1 cellular context compared by ENCODE assay signal in genomic region chr19:8307965-8308866, GRCh38.
TF ChIP-seq lines count a peak whose summit lies in the region.

CD320 (minus strand) TSS chr19:8308358; CDS start chr19:8308290, 68 bp downstream.

TF ChIP-seq in HepG2, 621 proteins besides CTCF, POLR2A, EP300 and RAD21 (continued from another document and continues in another):
- TF ChIP-seq AFF4 (CRISPR knock-in tag; IDR thresholded peaks at IDR 0.05), result no peak; the same call in 1 of the 2 replicates
- TF ChIP-seq DRAP1 (CRISPR knock-in tag; IDR thresholded peaks at IDR 0.05), result peak; percentile 90
- TF ChIP-seq ZMAT5 (CRISPR knock-in tag; IDR thresholded peaks at IDR 0.05; ENCODE audit: borderline replicate concordance, low read depth), result no peak; the same call in 1 of the 2 replicates
- peak; percentile 95 for TF ChIP-seq ZNF800 (CRISPR knock-in tag; IDR thresholded peaks at IDR 0.05)
- TF ChIP-seq STAG1 (CRISPR knock-in tag; IDR thresholded peaks at IDR 0.05), result no peak; the same call in 1 of the 2 replicates
- TF ChIP-seq ZNF383 (CRISPR knock-in tag; IDR thresholded peaks at IDR 0.05; ENCODE audit: borderline replicate concordance), result no peak
- no peak for TF ChIP-seq ZFP36 (IDR thresholded peaks at IDR 0.05; ENCODE audit: borderline replicate concordance, low read depth, low read length, partially characterized antibody)
- TF ChIP-seq ZNF136 (CRISPR knock-in tag; IDR thresholded peaks at IDR 0.05; ENCODE audit: low read depth), result peak; percentile 64; the same call in 1 of the 2 replicates
- no peak; the same call in 1 of the 2 replicates for TF ChIP-seq ZNF484 (CRISPR knock-in tag; IDR thresholded peaks at IDR 0.05; ENCODE audit: borderline replicate concordance, low read depth)
- peak; percentile 56; the same call in 1 of the 2 replicates for TF ChIP-seq GATA4 (IDR thresholded peaks at IDR 0.05; ENCODE audit: borderline replicate concordance, low read depth)
- TF ChIP-seq CBX2 (IDR thresholded peaks at IDR 0.05; ENCODE audit: low read depth, low read length), result no peak
- TF ChIP-seq CBX2 (CRISPR knock-in tag; IDR thresholded peaks at IDR 0.05; ENCODE audit: low read depth), result 0 out of 2 replicates have a peak, but pooled peaks have one; percentile 82
- TF ChIP-seq CEBPB (IDR thresholded peaks at IDR 0.05; ENCODE audit: borderline replicate concordance, low read depth, low read length), result no peak
- peak; percentile 92; the same call in 1 of the 2 replicates for TF ChIP-seq ZSCAN5A (CRISPR knock-in tag; IDR thresholded peaks at IDR 0.05; ENCODE audit: borderline replicate concordance)
- peak; percentile 90 for TF ChIP-seq ZNF724P (CRISPR knock-in tag; IDR thresholded peaks at IDR 0.05; ENCODE audit: borderline replicate concordance)
- TF ChIP-seq ZNF44 (CRISPR knock-in tag; IDR thresholded peaks at IDR 0.05), result peak; percentile 72; the same call in 1 of the 2 replicates
- peak; percentile 87; the same call in 1 of the 2 replicates for TF ChIP-seq ZNF230 (CRISPR knock-in tag; IDR thresholded peaks at IDR 0.05)
- TF ChIP-seq ZNF430 (CRISPR knock-in tag; IDR thresholded peaks at IDR 0.05), result peak; percentile 99
- peak; percentile 45; the same call in 1 of the 2 replicates for TF ChIP-seq ZNF143 (CRISPR knock-in tag; IDR thresholded peaks at IDR 0.05)
- no peak for TF ChIP-seq GLMP (CRISPR knock-in tag; IDR thresholded peaks at IDR 0.05; ENCODE audit: borderline replicate concordance)
- TF ChIP-seq KLF11 (CRISPR knock-in tag; IDR thresholded peaks at IDR 0.05), result no peak
- TF ChIP-seq ZNF558 (CRISPR knock-in tag; IDR thresholded peaks at IDR 0.05; ENCODE audit: borderline replicate concordance), result peak; percentile 70; the same call in 1 of the 2 replicates
- no peak for TF ChIP-seq RFX3 (CRISPR knock-in tag; IDR thresholded peaks at IDR 0.05)
- peak; percentile 26; the same call in 1 of the 2 replicates for TF ChIP-seq ADNP (CRISPR knock-in tag; IDR thresholded peaks at IDR 0.05)
- TF ChIP-seq ZHX1 (CRISPR knock-in tag; IDR thresholded peaks at IDR 0.05; ENCODE audit: low read depth), result peak; percentile 91; the same call in 1 of the 2 replicates
- peak; percentile 81; the same call in 1 of the 2 replicates for TF ChIP-seq ZNF180 (CRISPR knock-in tag; IDR thresholded peaks at IDR 0.05; ENCODE audit: borderline replicate concordance, low read depth)
- peak; percentile 93; the same call in 1 of the 2 replicates for TF ChIP-seq ZSCAN20 (CRISPR knock-in tag; IDR thresholded peaks at IDR 0.05; ENCODE audit: borderline replicate concordance)
- TF ChIP-seq ETV5 (CRISPR knock-in tag; IDR thresholded peaks at IDR 0.05; ENCODE audit: borderline replicate concordance), result peak; percentile 29; the same call in 1 of the 2 replicates
- TF ChIP-seq REST (IDR thresholded peaks at IDR 0.05; ENCODE audit: borderline replicate concordance in 1 of 2, low read depth in 1 of 2, low read length in 2 of 2), result no peak; a peak in 1 of 4 replicates
- TF ChIP-seq MIXL1 (CRISPR knock-in tag; IDR thresholded peaks at IDR 0.05), result 0 out of 2 replicates have a peak, but pooled peaks have one; percentile 11
- TF ChIP-seq ZNF354B (CRISPR knock-in tag; IDR thresholded peaks at IDR 0.05), result 0 out of 2 replicates have a peak, but pooled peaks have one; percentile 45
- TF ChIP-seq EED (CRISPR knock-in tag; IDR thresholded peaks at IDR 0.05), result peak; percentile 97
- no peak for TF ChIP-seq ZBTB8A (CRISPR knock-in tag; IDR thresholded peaks at IDR 0.05; ENCODE audit: borderline replicate concordance, low read depth)
- TF ChIP-seq PRDM15 (CRISPR knock-in tag; IDR thresholded peaks at IDR 0.05), result peak; percentile 69; the same call in 1 of the 2 replicates
- 0 out of 2 replicates have a peak, but pooled peaks have one; percentile 93 for TF ChIP-seq ZFP41 (CRISPR knock-in tag; IDR thresholded peaks at IDR 0.05; ENCODE audit: borderline replicate concordance)
- TF ChIP-seq ZNF335 (CRISPR knock-in tag; IDR thresholded peaks at IDR 0.05), result peak; percentile 25; the same call in 1 of the 2 replicates
- TF ChIP-seq TARDBP (CRISPR knock-in tag; IDR thresholded peaks at IDR 0.05), result peak; percentile 85
- TF ChIP-seq ZNF672 (CRISPR knock-in tag; IDR thresholded peaks at IDR 0.05), result peak; percentile 21
- TF ChIP-seq POLR2G (IDR thresholded peaks at IDR 0.05; ENCODE audit: low read depth, low read length), result peak; percentile 94
- TF ChIP-seq ISX (CRISPR knock-in tag; conservative IDR thresholded peaks at IDR 0.05), result peak; percentile 78
- peak; percentile 90; the same call in 1 of the 2 replicates for TF ChIP-seq AKAP8 (CRISPR knock-in tag; IDR thresholded peaks at IDR 0.05)
